9 cellular contexts compared by ENCODE assay signal in genomic region chr9:133238272-133238850, GRCh38. TPM values are rescaled to one million over a fixed set of nuclear protein-coding genes. Genes with fewer than 3 reads are reported as not detected.
DNase-seq lines count a peak whose midpoint lies in the region; ATAC-seq and TF ChIP-seq lines count a peak whose summit lies in the region.
"Had no signal": no experiment of that assay in that cellular context is flagged by ENCODE, and none has a peak within 500 bp of the region (broad histone marks: within the 10 kb centered on the region; RNA-seq: fewer than 3 reads in every experiment).

No MANE protein-coding gene starts in this region.

- H3K36me3 ChIP-seq in SK-N-SH (replicated peaks in 1 of 2; ENCODE audit: control insufficient read depth in 1 of 2, insufficient read depth in 2 of 2, low read length in 1 of 2) (no peaks in the 10 kb centered on the region), heart left ventricle (no peaks in the 10 kb centered on the region), trophoblast cell (ENCODE audit: control insufficient read depth in 1 of 2, insufficient read depth in 2 of 2, low read length in 2 of 2) (no peaks in the 10 kb centered on the region), uterus (no peaks in the 10 kb centered on the region)
- H3K36me3 ChIP-seq: SJCRH30 had no signal

- intact Hi-C loops in heart left ventricle (cut with DNase I): loop anchor here in 6 of 10 donors (2.0 to 10.0 kb wide), 4 partner anchors 34 to 96 kb away; partner anchors contain the start of genes ABO (in 1 of the 6) and SURF6 (in 1 of the 6)
- intact Hi-C loops in uterus (cut with DNase I; ENCODE audit: low total_unique reads): no loop called here

- H2BK12ac ChIP-seq in trophoblast cell (ENCODE audit: low read length): peak overlapping the region; percentile 82

- H3K4me3 Mint-ChIP-seq in activated naive CD4-positive, alpha-beta T cell treated with anti-CD3 and anti-CD28 coated beads, Interleukin-2, amount 10 ng/mL, durations not matched to agents 7 days and 5 days: no peak overlapping the region

- H3K9me2 ChIP-seq in SK-N-SH: no peaks in the 10 kb centered on the region

- H3K23ac ChIP-seq in trophoblast cell (ENCODE audit: low read length): no peak overlapping the region

- no peaks in the 10 kb centered on the region for H3F3A ChIP-seq in SK-N-SH (replicated peaks; ENCODE audit: insufficient read depth)

- peak overlapping the region; percentile 85 for H4K12ac ChIP-seq in trophoblast cell (ENCODE audit: low read depth, low read length)

- no peak overlapping the region for H3K14ac ChIP-seq in trophoblast cell (ENCODE audit: low read length)

- H3K18ac ChIP-seq in trophoblast cell (ENCODE audit: low read length): peak overlapping the region; percentile 52

- no peaks in the 10 kb centered on the region for H3K79me2 ChIP-seq in SK-N-SH (ENCODE audit: insufficient read depth)
- H3K79me2 ChIP-seq in trophoblast cell (ENCODE audit: control insufficient read depth, insufficient read depth, low read length, poor library complexity): no peaks in the 10 kb centered on the region

- peaks cover 14% of the 10 kb centered on the region for H3K4me1 Mint-ChIP-seq in activated naive CD4-positive, alpha-beta T cell treated with anti-CD3 and anti-CD28 coated beads, Interleukin-2, amount 10 ng/mL, durations not matched to agents 7 days and 5 days

- peak; percentile 40 for DNase-seq in SK-N-SH
- DNase-seq in activated naive CD4-positive, alpha-beta T cell treated with anti-CD3 and anti-CD28 coated beads, Interleukin-2, amount 10 ng/mL, durations not matched to agents 7 days and 5 days: peak; percentile 44
- peak; percentile 88 to 94 (median 93) for DNase-seq in heart left ventricle
- DNase-seq in trophoblast cell: peak in 1 of 2 donors; percentile 39
- peak; percentile 81 to 84 for DNase-seq in uterus
- DNase-seq in KG1 (lab: John Stamatoyannopoulos, UW): no peak

- no peaks in the 10 kb centered on the region for H3K36me3 Mint-ChIP-seq in activated naive CD4-positive, alpha-beta T cell treated with anti-CD3 and anti-CD28 coated beads, Interleukin-2, amount 10 ng/mL, durations not matched to agents 7 days and 5 days

- peak overlapping the region; percentile 54 for H2BK120ac ChIP-seq in trophoblast cell (ENCODE audit: insufficient read depth, low read length, poor library complexity)

- H3K27me3 Mint-ChIP-seq in activated naive CD4-positive, alpha-beta T cell treated with anti-CD3 and anti-CD28 coated beads, Interleukin-2, amount 10 ng/mL, durations not matched to agents 7 days and 5 days: peaks cover 56% of the 10 kb centered on the region

- H3K27ac ChIP-seq in SK-N-SH (ENCODE audit: low read depth in 2 of 2, low read length in 1 of 2) (no peak overlapping the region), heart left ventricle (peak overlapping the region; percentile 65 to 95 (median 88)), trophoblast cell (ENCODE audit: low read depth, low read length) (peak overlapping the region; percentile 6), uterus (peak overlapping the region; percentile 73 to 78)
- H3K27ac ChIP-seq: SJCRH30 had no signal

- no peak overlapping the region for H2AK5ac ChIP-seq in trophoblast cell (ENCODE audit: low read length)

- TF ChIP-seq RAD21 in SK-N-SH (IDR thresholded peaks at IDR 0.05; ENCODE audit: low read length): no peak

- 68% methylated on average over 23 of the region's 25 CpGs for WGBS in SK-N-SH (ENCODE audit: low lambda C conversion rate)
- WGBS in heart left ventricle, 4 donors: 15 to 21% (median 15%) methylated on average over 24 to 25 of the region's 25 CpGs
- WGBS in trophoblast cell (ENCODE audit: extremely low coverage, insufficient coverage, insufficient read length): no CpG with 5 or more reads among the region's 25 CpGs

- peaks cover 9% of the 10 kb centered on the region for H3K79me1 ChIP-seq in trophoblast cell (ENCODE audit: low read length)

- TF ChIP-seq CTCF in SK-N-SH (IDR thresholded peaks at IDR 0.05) (no peak), heart left ventricle (IDR thresholded peaks at IDR 0.05) (no peak), uterus (IDR thresholded peaks at IDR 0.05) (no peak)

- no peak overlapping the region for H3K4ac ChIP-seq in trophoblast cell (ENCODE audit: low read depth, low read length)

- H3K4me1 ChIP-seq in SK-N-SH (ENCODE audit: control insufficient read depth in 1 of 2, insufficient read depth in 2 of 2, low read depth in 1 of 2, low read length in 1 of 2) (peaks cover 0 to 2% of the 10 kb centered on the region in 2 experiments; a peak in 1 of 4 replicates), heart left ventricle (peaks cover 0 to 30% (median 21%) of the 10 kb centered on the region in 12 donors), trophoblast cell (ENCODE audit: control insufficient read depth in 1 of 2, insufficient read depth in 2 of 2, low read length in 2 of 2) (peaks cover 10 to 14% of the 10 kb centered on the region in 2 experiments), uterus (peaks cover 0 to 6% of the 10 kb centered on the region in 2 donors)
- H3K4me1 ChIP-seq: SJCRH30 had no signal

- H4K20me1 ChIP-seq in SK-N-SH (ENCODE audit: insufficient read depth): no peaks in the 10 kb centered on the region

- no peak overlapping the region for H2BK5ac ChIP-seq in trophoblast cell (ENCODE audit: low read depth, low read length, poor library complexity)

- TF ChIP-seq EP300 in SK-N-SH (IDR thresholded peaks at IDR 0.05; ENCODE audit: borderline replicate concordance in 1 of 2, low read depth in 1 of 2, low read length in 1 of 2): no peak

- H3K9me3 ChIP-seq in SK-N-SH: no peaks in the 10 kb centered on the region
- H3K9me3 ChIP-seq in heart left ventricle: no peaks in the 10 kb centered on the region
- H3K9me3 ChIP-seq in trophoblast cell (ENCODE audit: insufficient read depth, low read depth, low read length): peaks cover 4% of the 10 kb centered on the region
- no peaks in the 10 kb centered on the region for H3K9me3 ChIP-seq in uterus
- H3K9me3 ChIP-seq: SJCRH30 had no signal

- TF ChIP-seq POLR2A in heart left ventricle (IDR thresholded peaks at IDR 0.05): no peak
- no peak for TF ChIP-seq POLR2A in uterus (IDR thresholded peaks at IDR 0.05)

- peaks cover 8% of the 10 kb centered on the region; the same call in 1 of the 2 replicates for H3K27me3 ChIP-seq in SK-N-SH (ENCODE audit: insufficient read depth)
- H3K27me3 ChIP-seq in heart left ventricle: no peaks in the 10 kb centered on the region
- H3K27me3 ChIP-seq in trophoblast cell (ENCODE audit: insufficient read depth, low read length): no peaks in the 10 kb centered on the region
- no peaks in the 10 kb centered on the region for H3K27me3 ChIP-seq in uterus

- no peaks in the 10 kb centered on the region for H3K9me3 Mint-ChIP-seq in activated naive CD4-positive, alpha-beta T cell treated with anti-CD3 and anti-CD28 coated beads, Interleukin-2, amount 10 ng/mL, durations not matched to agents 7 days and 5 days

- CTCF ChIA-PET in SK-N-SH (lab: Yijun Ruan, JAX): interaction anchor here (1.2 to 1.3 kb wide), 2 partner anchors 13 to 92 kb away, joined by 3 to 6 read pairs; no protein-coding TSS in a partner anchor
- CTCF ChIA-PET in activated naive CD4-positive, alpha-beta T cell treated with anti-CD3 and anti-CD28 coated beads, Interleukin-2, amount 10 ng/mL, durations not matched to agents 7 days and 5 days (lab: Charles Lee): interaction anchor here (0.6 to 2.4 kb wide), 12 partner anchors 14 to 249 kb away, joined by 3 to 12 read pairs (median 3); partner anchors contain the start of gene SURF6

- H3K9ac ChIP-seq in SK-N-SH: no peak overlapping the region
- no peak overlapping the region for H3K9ac ChIP-seq in trophoblast cell (ENCODE audit: low read length)

- no peak overlapping the region for H2AFZ ChIP-seq in SK-N-SH (ENCODE audit: low read depth)
- peak overlapping the region; percentile 87 for H2AFZ ChIP-seq in trophoblast cell (ENCODE audit: insufficient read depth, low read length, poor library complexity)

- ATAC-seq in SK-N-SH treated with all-trans-retinoic acid at 6 μM for 48 hours: no peak
- peak; percentile 85 to 95 (median 89) for ATAC-seq in heart left ventricle
- ATAC-seq in HG03457 (IDR thresholded peaks at IDR 0.05; ENCODE audit: unreplicated experiment): no peak

- H3K4me3 ChIP-seq in SK-N-SH (ENCODE audit: low read depth in 2 of 2, low read length in 1 of 2): no peak overlapping the region
- peak overlapping the region in 11 of 12 donors; percentile 18 to 59 (median 45) for H3K4me3 ChIP-seq in heart left ventricle
- peak overlapping the region; percentile 41 for H3K4me3 ChIP-seq in trophoblast cell (ENCODE audit: low read depth, low read length)
- H3K4me3 ChIP-seq in uterus: peak overlapping the region; percentile 9 to 26
- H3K4me3 ChIP-seq: SJCRH30 had no signal

- H3K27ac Mint-ChIP-seq in activated naive CD4-positive, alpha-beta T cell treated with anti-CD3 and anti-CD28 coated beads, Interleukin-2, amount 10 ng/mL, durations not matched to agents 7 days and 5 days: no peak overlapping the region

- POLR2A ChIA-PET in SK-N-SH (lab: Yijun Ruan, JAX): no interaction called here

- H4K91ac ChIP-seq in trophoblast cell (ENCODE audit: low read depth, low read length): peak overlapping the region; percentile 70

- H3K4me2 ChIP-seq in SK-N-SH (no peak overlapping the region), trophoblast cell (ENCODE audit: low read length) (peak overlapping the region; percentile 66)

- peak overlapping the region; percentile 83 for H4K8ac ChIP-seq in trophoblast cell (ENCODE audit: low read depth, low read length)

TF ChIP-seq in SK-N-SH, 30 proteins besides CTCF, POLR2A, EP300 and RAD21 (continues in another document):
- TF ChIP-seq GATA2 (CRISPR knock-in tag; IDR thresholded peaks at IDR 0.05): no peak

RNA-seq across cellular contexts. Expression of gene OBP2B, which starts 29.3 kb away (rescaled TPM):
- polyA plus RNA-seq in SK-N-SH (2012; rRNA removed): not detected in 2 replicates
- polyA plus RNA-seq in SK-N-SH (2012; cell fraction: cytosol; rRNA removed): not detected in 2 replicates
- polyA plus RNA-seq in SK-N-SH (2012; cell fraction: nucleus; rRNA removed): not detected in 2 replicates
- not detected for total RNA-seq in heart left ventricle
- polyA plus RNA-seq in heart left ventricle: under 1 TPM in 1 of 2 donors, not detected in 1; 0.38 TPM
- polyA plus RNA-seq in trophoblast cell (2013): 0.12 and 0.14 TPM in 2 replicates
- total RNA-seq in uterus: not detected
- total RNA-seq: SJCRH30 had no signal

RNA-seq across cellular contexts. Expression of gene ABO, which starts 36.6 kb away (rescaled TPM):
- polyA plus RNA-seq in SK-N-SH (2012; rRNA removed) (not detected in 2 replicates), heart left ventricle (1 to 10 TPM in 1 of 2 donors, under 1 TPM in 1; 0.43 to 1.9 TPM)
- polyA plus RNA-seq in SK-N-SH (2012; cell fraction: cytosol; rRNA removed): not detected in 2 replicates
- polyA plus RNA-seq in SK-N-SH (2012; cell fraction: nucleus; rRNA removed): not detected in 2 replicates
- total RNA-seq in heart left ventricle (1 to 10 TPM in 8 of 9 donors, under 1 TPM in 1; 0.91 to 3.5 (median 2.1) TPM), uterus (1 to 10 TPM in 1 of 4 donors, under 1 TPM in 3; 0.29 to 6.1 (median 0.59) TPM)
- 0.04 and 0.05 TPM in 2 replicates for polyA plus RNA-seq in trophoblast cell (2013)
- total RNA-seq: SJCRH30 had no signal

Comparison
In these comparisons a context has a peak if more than half of its experiments do, and no peak if none do; other contexts are left out.
1. H3K27ac ChIP-seq: peak in heart left ventricle (12 of 12), trophoblast cell (single experiment) and uterus (2 of 2); none in SK-N-SH (0 of 2).
2. H3K4me3 ChIP-seq: peak in heart left ventricle (11 of 12), trophoblast cell (single experiment) and uterus (2 of 2); none in SK-N-SH (0 of 2).
3. ATAC-seq: peak in heart left ventricle (4 of 4); none in SK-N-SH treated with all-trans-retinoic acid at 6 μM for 48 hours (single experiment) and HG03457 (single experiment).